In the genomic region with DNA sequence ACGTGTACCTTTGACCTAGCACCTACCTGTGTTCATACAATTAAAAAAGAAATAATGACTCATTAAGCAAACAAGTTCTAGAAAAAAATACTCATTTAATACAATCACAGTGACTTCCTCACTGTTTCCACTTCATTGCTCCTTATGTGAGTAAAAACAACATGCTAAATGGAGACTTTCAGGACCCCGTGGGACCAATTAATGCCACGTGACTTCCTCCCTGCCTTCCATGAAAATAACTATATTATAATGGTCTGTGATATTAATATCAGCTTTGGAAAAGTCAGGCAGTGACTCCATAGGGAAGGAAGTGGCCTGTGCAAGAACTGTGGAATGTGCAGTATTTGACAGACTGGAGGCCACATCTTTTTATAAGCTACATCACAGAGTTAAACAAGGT, we compare ENCODE assay signal across 14 cellular contexts.
DNase-seq lines count a peak whose midpoint lies in the region; ATAC-seq lines count a peak whose summit lies in the region.
"Had no signal": no experiment of that assay in that cellular context is flagged by ENCODE, and none has a peak within 500 bp of the region (broad histone marks: within the 10 kb centered on the region; RNA-seq: fewer than 3 reads in every experiment).

No MANE protein-coding gene starts in this region.

- H3K9ac ChIP-seq in GM23248 (no peak overlapping the region), adipocyte (ENCODE audit: low read length) (no peak overlapping the region)

- H3K36me3 ChIP-seq in GM23248 (ENCODE audit: low read depth) = no peaks in the 10 kb centered on the region
- no peaks in the 10 kb centered on the region for H3K36me3 ChIP-seq in adipocyte (ENCODE audit: control insufficient read depth, insufficient read depth, low read length, severe bottlenecking)
- H3K36me3 ChIP-seq: Peyer's patch had no signal

- no peaks in the 10 kb centered on the region for H3F3A ChIP-seq in GM23248 (ENCODE audit: insufficient read depth)

- intact Hi-C loops in left cardiac atrium (cut with DNase I) = no loop called here

- H3K4me1 ChIP-seq in GM23248 (ENCODE audit: insufficient read depth) (peaks cover 11% of the 10 kb centered on the region), adipocyte (ENCODE audit: control insufficient read depth, insufficient read depth, low read length) (no peaks in the 10 kb centered on the region)
- H3K4me1 ChIP-seq: Peyer's patch had no signal

- H2AFZ ChIP-seq in GM23248 = no peak overlapping the region

- no peaks in the 10 kb centered on the region for H3K27me3 ChIP-seq in GM23248 (replicated peaks; ENCODE audit: insufficient read depth)
- H3K27me3 ChIP-seq in adipocyte (replicated peaks; ENCODE audit: control insufficient read depth, insufficient read depth, low read length) = no peaks in the 10 kb centered on the region
- H3K27me3 ChIP-seq: Peyer's patch had no signal

- WGBS in GM23248 (ENCODE audit: low coverage in 1 of 2, low lambda C conversion rate in 2 of 2, missing lambda C conversion rate in 2 of 2), 2 experiments = 7 to 8% methylated on average over 3 of the region's 3 CpGs

- ATAC-seq in left cardiac atrium (peak; percentile 53), HG02870 (IDR thresholded peaks at IDR 0.05; ENCODE audit: unreplicated experiment) (no peak)

- no peaks in the 10 kb centered on the region for H3K9me3 ChIP-seq in GM23248 (ENCODE audit: low read depth)
- H3K9me3 ChIP-seq in adipocyte (ENCODE audit: control insufficient read depth, low read length) = peaks cover 9% of the 10 kb centered on the region
- H3K9me3 ChIP-seq: Peyer's patch had no signal

- DNase-seq in GM23248 = peak; percentile 31
- DNase-seq in adipocyte (ENCODE audit: low read depth) = peak; percentile 34
- DNase-seq in left cardiac atrium = no peak
- DNase-seq in stromal cell of bone marrow (ENCODE audit: low read depth) = peak; percentile 62
- DNase-seq in AG08396 (ENCODE audit: low spot score) = no peak
- DNase-seq in activated CD4-positive, CD25-positive, alpha-beta regulatory T cell treated with anti-CD3 and anti-CD28 coated beads, Interleukin-2, amount 50 U/mL, for 72 hours = no peak
- DNase-seq: activated CD4-positive, alpha-beta T cell treated with anti-CD3 and anti-CD28 coated beads, Interleukin-2, amount 10 ng/mL, durations not matched to agents 24 days and 14 days; activated T-cell treated with anti-CD3 and anti-CD28 coated beads, Interleukin-2, amount 50 U/mL, for 48 hours; effector CD8-positive, alpha-beta T cell; NCI-H446; nephron progenitor cell; Peyer's patch; T-helper 2 cell had no signal

- no peak overlapping the region for H3K4me2 ChIP-seq in GM23248 (ENCODE audit: unreplicated experiment)

- H3K4me3 ChIP-seq in GM23248 = no peak overlapping the region
- H3K4me3 ChIP-seq in adipocyte (ENCODE audit: low read length) = no peak overlapping the region
- H3K4me3 ChIP-seq: Peyer's patch had no signal

- in situ Hi-C loops in GM23248 (cut with MboI) = no loop called here

- H3K9me2 ChIP-seq in GM23248 (ENCODE audit: insufficient read depth) = no peaks in the 10 kb centered on the region

- no peaks in the 10 kb centered on the region for H3K79me2 ChIP-seq in GM23248 (ENCODE audit: insufficient read depth)

- H4K20me1 ChIP-seq in GM23248 (ENCODE audit: insufficient read depth) = no peaks in the 10 kb centered on the region

- H3K27ac ChIP-seq in GM23248 = no peak overlapping the region
- H3K27ac ChIP-seq: Peyer's patch had no signal

Comparison
In these comparisons a context has a peak if more than half of its experiments do, and no peak if none do; other contexts are left out.
1. DNase-seq: peak in GM23248 (single experiment), adipocyte (single experiment) and stromal cell of bone marrow (single experiment); none in left cardiac atrium (single experiment), AG08396 (single experiment) and activated CD4-positive, CD25-positive, alpha-beta regulatory T cell treated with anti-CD3 and anti-CD28 coated beads, Interleukin-2, amount 50 U/mL, for 72 hours (single experiment).